ENCODE assay signal across 8 cellular contexts in the genomic region with DNA sequence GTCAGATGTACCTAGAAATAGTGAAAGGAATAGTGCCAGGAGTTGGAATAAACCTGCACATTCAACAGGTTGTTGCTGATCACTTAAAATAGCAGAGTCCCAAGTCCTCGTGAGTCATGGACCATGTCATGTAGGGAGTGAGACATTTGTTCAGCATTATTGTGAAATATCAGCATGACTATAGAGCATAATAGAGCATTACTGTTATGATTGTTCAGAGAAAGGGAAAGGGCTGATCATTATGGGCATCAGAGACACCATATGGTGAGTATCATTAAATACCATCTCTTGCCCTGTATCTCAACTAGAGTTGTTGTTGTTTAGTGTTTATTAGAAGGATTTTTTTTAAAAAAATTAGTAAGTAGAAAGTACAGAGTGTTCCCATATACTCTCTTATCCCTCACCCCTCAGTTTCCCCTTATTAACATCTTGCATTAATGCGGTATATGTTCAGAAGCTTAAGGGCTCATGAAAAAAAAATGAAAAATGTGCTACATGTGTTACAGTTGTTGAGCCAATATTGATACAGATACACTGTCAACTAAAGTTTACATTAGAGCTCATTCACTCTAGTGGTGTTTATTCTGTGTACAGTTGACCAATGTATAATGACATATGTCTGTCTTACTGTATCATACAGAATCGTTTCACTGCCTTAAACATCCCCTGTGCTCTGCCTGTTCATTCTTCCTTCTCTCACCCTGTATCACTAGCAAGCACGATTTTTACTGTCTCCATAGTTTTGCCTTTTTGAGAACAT. TPM values are rescaled to one million over a fixed set of nuclear protein-coding genes. Genes with fewer than 3 reads are reported as not detected.
DNase-seq lines count a peak whose midpoint lies in the region; ATAC-seq and TF ChIP-seq lines count a peak whose summit lies in the region.

No MANE protein-coding gene starts in this region.

- no peak overlapping the region for H4K8ac ChIP-seq in mesenchymal stem cell (ENCODE audit: low read length)

- no peak overlapping the region for H3K23ac ChIP-seq in mesenchymal stem cell (ENCODE audit: low read length in 2 of 2)

- no peak overlapping the region for H3K27ac ChIP-seq in body of pancreas
- no peak overlapping the region for H3K27ac ChIP-seq in mesenchymal stem cell (ENCODE audit: low read length, poor library complexity, severe bottlenecking)
- H3K27ac ChIP-seq in spleen, result no peak overlapping the region

- no peak overlapping the region for H2BK15ac ChIP-seq in mesenchymal stem cell (ENCODE audit: low read depth, poor library complexity, severe bottlenecking)

- H3K79me1 ChIP-seq in mesenchymal stem cell (replicated peaks; ENCODE audit: low read length, poor library complexity, severe bottlenecking), result peaks cover 9% of the 10 kb centered on the region

- no peak overlapping the region for H3K4me3 ChIP-seq in body of pancreas
- H3K4me3 ChIP-seq in mesenchymal stem cell (ENCODE audit: insufficient read depth in 1 of 2, low read depth in 1 of 2, low read length in 2 of 2), result no peak overlapping the region
- H3K4me3 ChIP-seq in spleen, result no peak overlapping the region

- H3K14ac ChIP-seq in mesenchymal stem cell (ENCODE audit: low read length in 2 of 2), result no peak overlapping the region

- peaks cover 17% of the 10 kb centered on the region for H3K4me1 ChIP-seq in body of pancreas
- H3K4me1 ChIP-seq in mesenchymal stem cell (ENCODE audit: control insufficient read depth, insufficient read depth, low read depth, low read length), result no peaks in the 10 kb centered on the region
- peaks cover 6 to 19% (median 13%) of the 10 kb centered on the region in 6 donors for H3K4me1 ChIP-seq in spleen

- H3K36me3 ChIP-seq in body of pancreas (replicated peaks in 1 of 2; ENCODE audit: insufficient read depth in 1 of 2, low read depth in 2 of 2) (peaks cover 6 to 18% of the 10 kb centered on the region in 2 donors), mesenchymal stem cell (ENCODE audit: control insufficient read depth in 1 of 2, insufficient read depth in 2 of 2, low read depth in 1 of 2, low read length in 2 of 2) (peaks cover 19 to 43% of the 10 kb centered on the region in 2 experiments), spleen (peaks cover 3 to 43% (median 36%) of the 10 kb centered on the region in 6 donors)

- H2AK5ac ChIP-seq in mesenchymal stem cell (ENCODE audit: low read length, severe bottlenecking), result no peak overlapping the region

- DNase-seq in DMS53 (lab: John Stamatoyannopoulos, UW) (peak; percentile 81), HuH-7 (ENCODE audit: low spot score) (peak; percentile 16), body of pancreas (peak in 2 of 4 donors; percentile 42 to 50), mesenchymal stem cell (peak; percentile 56), spleen (no peak)

- no peak overlapping the region for H2BK120ac ChIP-seq in mesenchymal stem cell (ENCODE audit: low read depth, low read length)

- no peak overlapping the region for H2BK12ac ChIP-seq in mesenchymal stem cell (ENCODE audit: low read length in 2 of 2)

- peak; percentile 77 for ATAC-seq in body of pancreas
- no peak for ATAC-seq in HG02970 (IDR thresholded peaks at IDR 0.05; ENCODE audit: low FRiP score, unreplicated experiment)
- ATAC-seq in GM21825 (IDR thresholded peaks at IDR 0.05; ENCODE audit: unreplicated experiment), result no peak
- no peak for ATAC-seq in GM21526 (IDR thresholded peaks at IDR 0.05; ENCODE audit: low FRiP score, unreplicated experiment)

- no peak for TF ChIP-seq POLR2A in body of pancreas (IDR thresholded peaks at IDR 0.05)
- TF ChIP-seq POLR2A in spleen (IDR thresholded peaks at IDR 0.05), result no peak

- no peak overlapping the region for H3K4me2 ChIP-seq in mesenchymal stem cell (ENCODE audit: low read length, poor library complexity, severe bottlenecking)

- H3K27me3 ChIP-seq in body of pancreas, result no peaks in the 10 kb centered on the region
- no peaks in the 10 kb centered on the region for H3K27me3 ChIP-seq in mesenchymal stem cell (ENCODE audit: control insufficient read depth in 1 of 2, insufficient read depth in 1 of 2, low read length in 2 of 2)
- no peaks in the 10 kb centered on the region for H3K27me3 ChIP-seq in spleen (replicated peaks in 1 of 7)

- intact Hi-C loops in body of pancreas (cut with DNase I) (loop anchor here (10.0 kb wide), 1 partner anchor 61 kb away; a partner anchor contains a TSS), spleen (cut with DNase I; ENCODE audit: low total_unique reads) (no loop called here)

- H3K9me3 ChIP-seq in body of pancreas (no peaks in the 10 kb centered on the region), mesenchymal stem cell (ENCODE audit: control insufficient read depth, low read length) (peaks cover 12% of the 10 kb centered on the region), spleen (peaks cover 0 to 21% (median 15%) of the 10 kb centered on the region in 8 donors)

- H3K4ac ChIP-seq in mesenchymal stem cell (ENCODE audit: low read depth in 1 of 2, low read length in 2 of 2), result no peak overlapping the region

- no peak overlapping the region for H4K91ac ChIP-seq in mesenchymal stem cell (ENCODE audit: low read length)

- no peak overlapping the region for H2BK5ac ChIP-seq in mesenchymal stem cell (ENCODE audit: low read depth, low read length, poor library complexity, severe bottlenecking)

- H3K18ac ChIP-seq in mesenchymal stem cell (ENCODE audit: low read depth in 1 of 2, low read length in 2 of 2), result no peak overlapping the region

- H3K9ac ChIP-seq in mesenchymal stem cell (ENCODE audit: low read length), result peak overlapping the region; percentile 20

- no peak overlapping the region for H2AFZ ChIP-seq in mesenchymal stem cell (ENCODE audit: low read depth, low read length)

- WGBS in body of pancreas, 2 donors, result 60 to 63% methylated on average over 4 of the region's 4 CpGs
- WGBS in mesenchymal stem cell, result 31% methylated on average over 1 of the region's 4 CpGs
- 83 to 93% (median 88%) methylated on average over 4 of the region's 4 CpGs for WGBS in spleen, 5 donors

- no peak for TF ChIP-seq CTCF in body of pancreas (IDR thresholded peaks at IDR 0.05)
- no peak for TF ChIP-seq CTCF in spleen (IDR thresholded peaks at IDR 0.05 in 8 of 11, conservative IDR thresholded peaks at IDR 0.05 in 3 of 11)

RNA-seq across cellular contexts. Expression of a gene that starts 5.7 kb away (rescaled TPM):
- total RNA-seq in body of pancreas (10 to 100 TPM in 1 of 2 donors, 1 to 10 TPM in 1; 9.6 to 10.2 TPM), spleen (10 to 100 TPM in 3 of 7 donors, 1 to 10 TPM in 4; 5.3 to 12.1 (median 9.9) TPM)
- polyA plus RNA-seq in mesenchymal stem cell (2013, experiment 1 of 2), result 5.4 TPM
- polyA plus RNA-seq in mesenchymal stem cell (2013, experiment 2 of 2), result 5.6 TPM
- 10 to 100 TPM in 1 of 3 donors, 1 to 10 TPM in 2; 6.0 to 10.0 (median 6.8) TPM for polyA plus RNA-seq in spleen

RNA-seq across cellular contexts. Expression of a gene that starts 56.5 kb away (rescaled TPM):
- total RNA-seq in body of pancreas (100 to 1,000 TPM in 1 of 2 donors, 10 to 100 TPM in 1; 78.6 to 173 TPM), spleen (100 to 1,000 TPM in 4 of 7 donors, 10 to 100 TPM in 3; 84.6 to 139 (median 107) TPM)
- 42.1 TPM for polyA plus RNA-seq in mesenchymal stem cell (2013, experiment 1 of 2)
- 43.5 TPM for polyA plus RNA-seq in mesenchymal stem cell (2013, experiment 2 of 2)
- polyA plus RNA-seq in spleen, result 10 to 100 TPM in 1 of 3 donors, 1 to 10 TPM in 2; 8.9 to 14.5 (median 9.8) TPM
